9 cellular contexts compared by ENCODE assay signal in the genomic region with DNA sequence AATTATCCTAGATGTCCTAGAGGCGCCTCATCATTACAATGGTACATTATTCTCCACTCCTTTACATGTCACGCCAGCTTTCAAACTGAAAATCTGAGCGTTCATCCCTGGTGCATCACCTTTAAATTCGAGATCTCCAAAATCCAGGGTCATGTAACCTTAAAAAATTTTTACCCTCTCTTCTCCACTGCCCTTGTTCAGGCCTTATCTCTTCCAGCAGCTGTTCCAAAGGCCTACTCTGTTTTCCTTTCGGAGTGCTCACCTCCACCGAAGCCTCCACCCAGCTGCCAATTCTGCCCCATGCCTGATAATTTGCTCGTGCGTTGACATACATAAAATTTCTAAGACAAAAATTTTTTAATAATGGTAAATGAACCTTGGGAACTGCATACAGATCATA. TPM values are rescaled to one million over a fixed set of nuclear protein-coding genes. Genes with fewer than 3 reads are reported as not detected.
DNase-seq lines count a peak whose midpoint lies in the region; ATAC-seq, FAIRE-seq and TF ChIP-seq lines count a peak whose summit lies in the region.
"Had no signal": no experiment of that assay in that cellular context is flagged by ENCODE, and none has a peak within 500 bp of the region (broad histone marks: within the 10 kb centered on the region; RNA-seq: fewer than 3 reads in every experiment).

No MANE protein-coding gene starts in this region.

- TF ChIP-seq EP300 in upper lobe of left lung (IDR thresholded peaks at IDR 0.05): no peak

- intact Hi-C loops in heart right ventricle (cut with DNase I): loop anchor here in 1 of 10 donors (10.0 kb wide), 1 partner anchor 169 kb away; the partner anchor contains the start of gene FAM151B
- intact Hi-C loops in Right ventricle myocardium superior (cut with DNase I): no loop called here
- intact Hi-C loops in activated T-helper 1 cell treated with anti-CD3 and anti-CD28 coated beads, Interleukin-12 subunit alpha, Interleukin-12 subunit beta, Interleukin-2, Interleukin-4 antibody, amounts not matched to agents 30 ng/mL and 10 ng/mL and 1 ng/mL, durations not matched to agents 14 hours and 24 hours and 36 hours (cut with micrococcal nuclease): loop anchor here (5.0 to 10.0 kb wide), 4 partner anchors 396 to 1319 kb away; partner anchors contain the start of genes ATG10, HOMER1 and SERINC5
- intact Hi-C loops in kidney (cut with DNase I): no loop called here

- no peaks in the 10 kb centered on the region for H3K9me3 ChIP-seq in heart right ventricle
- no peaks in the 10 kb centered on the region for H3K9me3 ChIP-seq in kidney (ENCODE audit: control insufficient read depth in 1 of 2, low read length in 2 of 2)
- H3K9me3 ChIP-seq in upper lobe of left lung: no peaks in the 10 kb centered on the region
- H3K9me3 ChIP-seq: pancreas had no signal

- 37 to 42% methylated on average over 8 of the region's 8 CpGs for WGBS in heart right ventricle, 2 donors
- 47 to 49% methylated on average over 8 of the region's 8 CpGs for WGBS in upper lobe of left lung, 2 donors

- peak overlapping the region; percentile 93 for H3K4me3 Mint-ChIP-seq in activated T-helper 1 cell treated with anti-CD3 and anti-CD28 coated beads, Interleukin-12 subunit alpha, Interleukin-12 subunit beta, Interleukin-2, Interleukin-4 antibody, amounts not matched to agents 30 ng/mL and 10 ng/mL and 1 ng/mL, durations not matched to agents 14 hours and 24 hours and 36 hours

- peaks cover 33% of the 10 kb centered on the region for H3K36me3 Mint-ChIP-seq in activated T-helper 1 cell treated with anti-CD3 and anti-CD28 coated beads, Interleukin-12 subunit alpha, Interleukin-12 subunit beta, Interleukin-2, Interleukin-4 antibody, amounts not matched to agents 30 ng/mL and 10 ng/mL and 1 ng/mL, durations not matched to agents 14 hours and 24 hours and 36 hours (ENCODE audit: low read depth)

- peaks cover 0 to 27% (median 18%) of the 10 kb centered on the region in 9 donors for H3K4me1 ChIP-seq in heart right ventricle
- H3K4me1 ChIP-seq in kidney (ENCODE audit: control insufficient read depth in 1 of 2, insufficient read depth in 1 of 2, low read depth in 1 of 2, low read length in 2 of 2): peaks cover 0 to 5% of the 10 kb centered on the region in 2 donors
- peaks cover 13 to 23% (median 18%) of the 10 kb centered on the region in 4 donors for H3K4me1 ChIP-seq in upper lobe of left lung

- DNase-seq in heart right ventricle (no peak), Right ventricle myocardium superior (no peak), kidney (no peak), upper lobe of left lung (no peak), RCC 7860 (ENCODE audit: low spot score) (no peak), NCI-H2196 (lab: John Stamatoyannopoulos, UW; ENCODE audit: unreplicated experiment) (no peak), Kasumi-1 (lab: John Stamatoyannopoulos, UW) (no peak)
- DNase-seq in activated T-helper 1 cell treated with anti-CD3 and anti-CD28 coated beads, Interleukin-12 subunit alpha, Interleukin-12 subunit beta, Interleukin-2, Interleukin-4 antibody, amounts not matched to agents 30 ng/mL and 10 ng/mL and 1 ng/mL, durations not matched to agents 14 hours and 24 hours and 36 hours (ENCODE audit: low spot score): no peak
- DNase-seq: pancreas had no signal

- H3K9me3 Mint-ChIP-seq in activated T-helper 1 cell treated with anti-CD3 and anti-CD28 coated beads, Interleukin-12 subunit alpha, Interleukin-12 subunit beta, Interleukin-2, Interleukin-4 antibody, amounts not matched to agents 30 ng/mL and 10 ng/mL and 1 ng/mL, durations not matched to agents 14 hours and 24 hours and 36 hours: no peaks in the 10 kb centered on the region

- no peaks in the 10 kb centered on the region for H3K27me3 ChIP-seq in heart right ventricle
- H3K27me3 ChIP-seq in upper lobe of left lung: no peaks in the 10 kb centered on the region
- H3K27me3 ChIP-seq: pancreas had no signal

- H3K4me3 ChIP-seq in heart right ventricle (peak overlapping the region in 7 of 10 donors; percentile 20 to 100 (median 94)), kidney (ENCODE audit: low read length in 2 of 2) (peak overlapping the region; percentile 52 to 79), upper lobe of left lung (peak overlapping the region in 3 of 4 donors; percentile 68 to 99 (median 89))

- ATAC-seq in heart right ventricle (no peak), Right ventricle myocardium superior (ENCODE audit: poor library complexity) (no peak), upper lobe of left lung (ENCODE audit: low FRiP score in 2 of 2) (no peak)
- ATAC-seq: pancreas had no signal

- H3K27ac Mint-ChIP-seq in activated T-helper 1 cell treated with anti-CD3 and anti-CD28 coated beads, Interleukin-12 subunit alpha, Interleukin-12 subunit beta, Interleukin-2, Interleukin-4 antibody, amounts not matched to agents 30 ng/mL and 10 ng/mL and 1 ng/mL, durations not matched to agents 14 hours and 24 hours and 36 hours: peak overlapping the region; percentile 45

- H3K4me1 Mint-ChIP-seq in activated T-helper 1 cell treated with anti-CD3 and anti-CD28 coated beads, Interleukin-12 subunit alpha, Interleukin-12 subunit beta, Interleukin-2, Interleukin-4 antibody, amounts not matched to agents 30 ng/mL and 10 ng/mL and 1 ng/mL, durations not matched to agents 14 hours and 24 hours and 36 hours (ENCODE audit: low read depth): peaks cover 38% of the 10 kb centered on the region

- H3K36me3 ChIP-seq in heart right ventricle: peaks cover 0 to 30% (median 13%) of the 10 kb centered on the region in 9 donors
- H3K36me3 ChIP-seq in kidney (ENCODE audit: control insufficient read depth in 1 of 2, insufficient read depth in 2 of 2, low read length in 2 of 2): peaks cover 4 to 6% of the 10 kb centered on the region in 2 donors
- peaks cover 0 to 16% (median 9%) of the 10 kb centered on the region in 4 donors for H3K36me3 ChIP-seq in upper lobe of left lung

- no peak for FAIRE-seq in kidney (lab: Jason Lieb, UNC)
- FAIRE-seq in RCC 7860 (lab: Jason Lieb, UNC): no peak
- FAIRE-seq: pancreas had no signal

- no peak for TF ChIP-seq POLR2A in upper lobe of left lung (IDR thresholded peaks at IDR 0.05)

- H3K27ac ChIP-seq in heart right ventricle (peak overlapping the region in 1 of 10 donors; percentile 59), kidney (ENCODE audit: low read depth in 2 of 2, low read length in 2 of 2) (no peak overlapping the region), upper lobe of left lung (no peak overlapping the region)
- H3K27ac ChIP-seq: pancreas had no signal

- no peak for TF ChIP-seq CTCF in heart right ventricle (IDR thresholded peaks at IDR 0.05)
- TF ChIP-seq CTCF in kidney (IDR thresholded peaks at IDR 0.05; ENCODE audit: borderline replicate concordance, extremely low read depth, insufficient read depth): no peak
- no peak for TF ChIP-seq CTCF in upper lobe of left lung (IDR thresholded peaks at IDR 0.05)

- H3K27me3 Mint-ChIP-seq in activated T-helper 1 cell treated with anti-CD3 and anti-CD28 coated beads, Interleukin-12 subunit alpha, Interleukin-12 subunit beta, Interleukin-2, Interleukin-4 antibody, amounts not matched to agents 30 ng/mL and 10 ng/mL and 1 ng/mL, durations not matched to agents 14 hours and 24 hours and 36 hours (ENCODE audit: insufficient read depth): no peaks in the 10 kb centered on the region

- no peak overlapping the region for H3K9ac ChIP-seq in kidney (ENCODE audit: low read length in 2 of 2)

RNA-seq across cellular contexts. Expression of gene MSH3, which starts 1.0 kb away (rescaled TPM):
- total RNA-seq in heart right ventricle: 10 to 100 TPM in 8 of 10 donors, 1 to 10 TPM in 2; 8.0 to 15.1 (median 12.0) TPM
- 1 to 10 TPM; 2.6 TPM for polyA plus RNA-seq in heart right ventricle
- total RNA-seq in Right ventricle myocardium superior: 10.5 TPM
- total RNA-seq in activated T-helper 1 cell treated with anti-CD3 and anti-CD28 coated beads, Interleukin-12 subunit alpha, Interleukin-12 subunit beta, Interleukin-2, Interleukin-4 antibody, amounts not matched to agents 30 ng/mL and 10 ng/mL and 1 ng/mL, durations not matched to agents 14 hours and 24 hours and 36 hours: 20.2 and 20.7 TPM in 2 replicates
- total RNA-seq in kidney: 22.1 TPM
- 7.0 TPM for polyA plus RNA-seq in kidney (ENCODE audit: insufficient read depth, low read depth, low replicate concordance)
- total RNA-seq in upper lobe of left lung: 10 to 100 TPM in 5 of 6 donors, 1 to 10 TPM in 1; 9.0 to 17.3 (median 12.5) TPM

RNA-seq across cellular contexts. Expression of gene DHFR, which starts 1.3 kb away (rescaled TPM):
- total RNA-seq in heart right ventricle (10 to 100 TPM in 5 of 10 donors, 1 to 10 TPM in 5; 4.3 to 19.6 (median 10.1) TPM), Right ventricle myocardium superior (10.7 TPM), kidney (14.3 TPM), upper lobe of left lung (10 to 100 TPM in 3 of 6 donors, 1 to 10 TPM in 3; 7.3 to 14.1 (median 9.8) TPM)
- polyA plus RNA-seq in heart right ventricle (1 to 10 TPM; 4.1 to 9.9 TPM), kidney (ENCODE audit: insufficient read depth, low read depth, low replicate concordance) (13.7 TPM)
- total RNA-seq in activated T-helper 1 cell treated with anti-CD3 and anti-CD28 coated beads, Interleukin-12 subunit alpha, Interleukin-12 subunit beta, Interleukin-2, Interleukin-4 antibody, amounts not matched to agents 30 ng/mL and 10 ng/mL and 1 ng/mL, durations not matched to agents 14 hours and 24 hours and 36 hours: 55.9 and 60.3 TPM in 2 replicates
